ENCODE assay signal across 16 cellular contexts in genomic region chr1:155018617-155019348, GRCh38. TPM values are rescaled to one million over a fixed set of nuclear protein-coding genes. Genes with fewer than 3 reads are reported as not detected.
A peak's percentile ranks its signal among the peaks of the same experiment; 100 is the strongest.
DNase-seq lines count a peak whose midpoint lies in the region; ATAC-seq, FAIRE-seq and TF ChIP-seq lines count a peak whose summit lies in the region.
"Had no signal": no experiment of that assay in that cellular context is flagged by ENCODE, and none has a peak within 500 bp of the region (broad histone marks: within the 10 kb centered on the region; RNA-seq: fewer than 3 reads in every experiment).

No MANE protein-coding gene starts in this region.

- peaks cover 7 to 10% of the 10 kb centered on the region in 2 donors for H3K36me3 Mint-ChIP-seq in activated naive CD4-positive, alpha-beta T cell treated with anti-CD3 and anti-CD28 coated beads, Interleukin-2, amount 50 U/mL, for 72 hours
- H3K36me3 Mint-ChIP-seq in nephron progenitor cell (ENCODE audit: low read depth) = no peaks in the 10 kb centered on the region
- H3K36me3 Mint-ChIP-seq in activated naive CD8-positive, alpha-beta T cell treated with anti-CD3 and anti-CD28 coated beads, Interleukin-2, amount 50 U/mL, for 24 hours (ENCODE audit: low read depth) = no peaks in the 10 kb centered on the region

- TF ChIP-seq POLR2A in A549 (IDR thresholded peaks at IDR 0.05; ENCODE audit: low read length) = no peak

- FAIRE-seq in A549 (lab: Jason Lieb, UNC) = no peak
- FAIRE-seq: bronchial epithelial cell had no signal

- WGBS in A549 (ENCODE audit: missing lambda C conversion rate) = 80% methylated on average over 8 of the region's 8 CpGs

- TF ChIP-seq CTCF in A549 (IDR thresholded peaks at IDR 0.05) (no peak), nephron progenitor cell (IDR thresholded peaks at IDR 0.05) (no peak)

- peak overlapping the region; percentile 53 to 76 for H3K27ac Mint-ChIP-seq in activated naive CD4-positive, alpha-beta T cell treated with anti-CD3 and anti-CD28 coated beads, Interleukin-2, amount 50 U/mL, for 72 hours
- peak overlapping the region; percentile 33 for H3K27ac Mint-ChIP-seq in nephron progenitor cell
- H3K27ac Mint-ChIP-seq in activated naive CD8-positive, alpha-beta T cell treated with anti-CD3 and anti-CD28 coated beads, Interleukin-2, amount 50 U/mL, for 24 hours = no peak overlapping the region
- H3K27ac Mint-ChIP-seq: activated T-cell treated with anti-CD3 and anti-CD28 coated beads, Interleukin-2, amount 50 U/mL, for 72 hours had no signal

- POLR2A ChIA-PET in A549 (lab: Yijun Ruan, JAX) = no interaction called here

- peaks cover 40% of the 10 kb centered on the region for H3K4me1 Mint-ChIP-seq in nephron progenitor cell
- H3K4me1 Mint-ChIP-seq in activated naive CD8-positive, alpha-beta T cell treated with anti-CD3 and anti-CD28 coated beads, Interleukin-2, amount 50 U/mL, for 24 hours = peaks cover 43% of the 10 kb centered on the region

- H3K9me3 Mint-ChIP-seq in activated naive CD4-positive, alpha-beta T cell treated with anti-CD3 and anti-CD28 coated beads, Interleukin-2, amount 50 U/mL, for 72 hours = no peaks in the 10 kb centered on the region
- no peaks in the 10 kb centered on the region for H3K9me3 Mint-ChIP-seq in nephron progenitor cell
- no peaks in the 10 kb centered on the region for H3K9me3 Mint-ChIP-seq in activated naive CD8-positive, alpha-beta T cell treated with anti-CD3 and anti-CD28 coated beads, Interleukin-2, amount 50 U/mL, for 24 hours
- H3K9me3 Mint-ChIP-seq: activated T-cell treated with anti-CD3 and anti-CD28 coated beads, Interleukin-2, amount 50 U/mL, for 72 hours had no signal

- peaks cover 74% of the 10 kb centered on the region for H3K4me1 ChIP-seq in A549

- H3K4me2 ChIP-seq in A549 = peak overlapping the region; percentile 76; the same call in 2 of the 3 replicates

- CTCF ChIA-PET in A549 (lab: Yijun Ruan, JAX) = interaction anchor here (0.8 to 2.3 kb wide), 2 partner anchors 66 to 276 kb away, joined by 3 to 10 read pairs; no protein-coding TSS in a partner anchor

- TF ChIP-seq RAD21 in A549 (conservative IDR thresholded peaks at IDR 0.05 in 1 of 2, IDR thresholded peaks at IDR 0.05 in 1 of 2) = no peak

- peaks cover 6% of the 10 kb centered on the region for H3K27me3 Mint-ChIP-seq in nephron progenitor cell (ENCODE audit: low read depth, poor library complexity)
- H3K27me3 Mint-ChIP-seq in activated naive CD8-positive, alpha-beta T cell treated with anti-CD3 and anti-CD28 coated beads, Interleukin-2, amount 50 U/mL, for 24 hours = no peaks in the 10 kb centered on the region

- H3K4me3 Mint-ChIP-seq in nephron progenitor cell = no peak overlapping the region
- H3K4me3 Mint-ChIP-seq in activated naive CD8-positive, alpha-beta T cell treated with anti-CD3 and anti-CD28 coated beads, Interleukin-2, amount 50 U/mL, for 24 hours = no peak overlapping the region

- no peak for DNase-seq in A549 (ENCODE audit: low read depth in 1 of 2, low spot score in 1 of 2)
- DNase-seq in EL = peak; percentile 53
- DNase-seq in activated naive CD4-positive, alpha-beta T cell treated with anti-CD3 and anti-CD28 coated beads, Interleukin-2, amount 50 U/mL, for 72 hours (ENCODE audit: low spot score in 2 of 2) = no peak
- no peak for DNase-seq in nephron progenitor cell
- no peak for DNase-seq in activated naive CD8-positive, alpha-beta T cell treated with anti-CD3 and anti-CD28 coated beads, Interleukin-2, amount 50 U/mL, for 24 hours
- no peak for DNase-seq in Ammon's horn (ENCODE audit: low spot score)
- DNase-seq in NCI-H446 treated with DMSO at 0.1 percent for 48 hours (lab: John Stamatoyannopoulos, UW) = no peak
- DNase-seq: activated T-cell treated with anti-CD3 and anti-CD28 coated beads, Interleukin-2, amount 50 U/mL, for 72 hours; hypothalamus; NCI-H1092 treated with DMSO at 0.1 percent for 48 hours; NCI-H510A; stimulated activated naive CD4-positive, alpha-beta T cell had no signal

- TF ChIP-seq EP300 in A549 (IDR thresholded peaks at IDR 0.05) = no peak

- H3K27ac ChIP-seq in A549 = peak overlapping the region; percentile 96 to 99

- ATAC-seq in A549 (no peak), HG03378 (IDR thresholded peaks at IDR 0.05; ENCODE audit: unreplicated experiment) (no peak)
- no peak for ATAC-seq in activated naive CD4-positive, alpha-beta T cell treated with anti-CD3 and anti-CD28 coated beads, Interleukin-2, amount 50 U/mL, for 72 hours
- ATAC-seq in activated naive CD8-positive, alpha-beta T cell treated with anti-CD3 and anti-CD28 coated beads, Interleukin-2, amount 50 U/mL, for 24 hours = no peak
- ATAC-seq: activated T-cell treated with anti-CD3 and anti-CD28 coated beads, Interleukin-2, amount 50 U/mL, for 72 hours had no signal

- no peak overlapping the region for H3K4me3 ChIP-seq in A549

- H3K9me3 ChIP-seq in A549 = no peaks in the 10 kb centered on the region

TF ChIP-seq in A549, 52 proteins besides CTCF, POLR2A, EP300 and RAD21:
- peak; percentile 25 for TF ChIP-seq MAFK (IDR thresholded peaks at IDR 0.05; ENCODE audit: partially characterized antibody)
- TF ChIP-seq JUN (IDR thresholded peaks at IDR 0.05) = no peak

RNA-seq across cellular contexts. Expression of gene DCST2, which starts 14.8 kb away (rescaled TPM):
- polyA plus RNA-seq in A549 (2011; rRNA removed) (1.0 and 1.5 TPM in 2 replicates), A549 (2017; fragmentation: RNase III; extraction: RNeasy Plus Mini Kit Qiagen cat#74134 plus additional on column Dnase treatment) (0.23 to 0.46 TPM (median 0.43 TPM) in 3 replicates)
- 0.63 and 0.76 TPM in 2 replicates for polyA plus RNA-seq in A549 (2012; cell fraction: cytosol; rRNA removed)
- polyA plus RNA-seq in A549 (2012; cell fraction: nucleus; rRNA removed) = 6.2 and 11.1 TPM in 2 replicates
- 0.73 and 0.83 TPM in 2 replicates for polyA minus RNA-seq in A549 (2011; rRNA and poly(A)+ RNA removed)
- 1 to 10 TPM; 1.5 to 1.8 TPM for total RNA-seq in activated naive CD4-positive, alpha-beta T cell treated with anti-CD3 and anti-CD28 coated beads, Interleukin-2, amount 50 U/mL, for 72 hours

RNA-seq across cellular contexts. Expression of gene DCST1, which starts 14.8 kb away (rescaled TPM):
- polyA plus RNA-seq in A549 (2011; rRNA removed) (0.06 TPM in 1 of 2 replicates, not detected in the other), A549 (2017; fragmentation: RNase III; extraction: RNeasy Plus Mini Kit Qiagen cat#74134 plus additional on column Dnase treatment) (not detected in 3 replicates)
- 0.03 and 0.04 TPM in 2 replicates for polyA plus RNA-seq in A549 (2012; cell fraction: cytosol; rRNA removed)
- 0.08 TPM in 1 of 2 replicates, not detected in the other for polyA plus RNA-seq in A549 (2012; cell fraction: nucleus; rRNA removed)
- 0.25 TPM in 1 of 2 replicates, not detected in the other for polyA minus RNA-seq in A549 (2011; rRNA and poly(A)+ RNA removed)
- under 1 TPM in 1 of 2 donors, not detected in 1; 0.34 TPM for total RNA-seq in activated naive CD4-positive, alpha-beta T cell treated with anti-CD3 and anti-CD28 coated beads, Interleukin-2, amount 50 U/mL, for 72 hours
- total RNA-seq: bronchial epithelial cell, lung microvascular endothelial cell, posterior vena cava had no signal

RNA-seq across cellular contexts. Expression of gene ZBTB7B, which starts 16.2 kb away (rescaled TPM):
- polyA plus RNA-seq in A549 (2011; rRNA removed) = 20.5 and 20.8 TPM in 2 replicates
- polyA plus RNA-seq in A549 (2012; cell fraction: cytosol; rRNA removed) = 28.8 and 32.2 TPM in 2 replicates
- 60.8 and 82.4 TPM in 2 replicates for polyA plus RNA-seq in A549 (2012; cell fraction: nucleus; rRNA removed)
- polyA plus RNA-seq in A549 (2017; fragmentation: RNase III; extraction: RNeasy Plus Mini Kit Qiagen cat#74134 plus additional on column Dnase treatment) = 24.7 to 30.7 TPM (median 29.0 TPM) in 3 replicates
- 25.1 and 30.3 TPM in 2 replicates for polyA minus RNA-seq in A549 (2011; rRNA and poly(A)+ RNA removed)
- total RNA-seq in activated naive CD4-positive, alpha-beta T cell treated with anti-CD3 and anti-CD28 coated beads, Interleukin-2, amount 50 U/mL, for 72 hours = 100 to 1,000 TPM in 1 of 2 donors, 10 to 100 TPM in 1; 97.4 to 184 TPM

RNA-seq across cellular contexts. Expression of gene LENEP, which starts 25.4 kb away (rescaled TPM):
- polyA plus RNA-seq in A549 (2011; rRNA removed) (0.32 TPM in 1 of 2 replicates, not detected in the other), A549 (2017; fragmentation: RNase III; extraction: RNeasy Plus Mini Kit Qiagen cat#74134 plus additional on column Dnase treatment) (not detected in 3 replicates)
- polyA plus RNA-seq in A549 (2012; cell fraction: cytosol; rRNA removed) = 0.09 TPM in 1 of 2 replicates, not detected in the other
- 0.55 and 0.58 TPM in 2 replicates for polyA plus RNA-seq in A549 (2012; cell fraction: nucleus; rRNA removed)
- polyA minus RNA-seq in A549 (2011; rRNA and poly(A)+ RNA removed) = 1.9 and 5.0 TPM in 2 replicates
- total RNA-seq in activated naive CD4-positive, alpha-beta T cell treated with anti-CD3 and anti-CD28 coated beads, Interleukin-2, amount 50 U/mL, for 72 hours = under 1 TPM; 0.66 to 0.68 TPM
- total RNA-seq: bronchial epithelial cell, posterior vena cava had no signal

RNA-seq across cellular contexts. Expression of gene ADAM15, which starts 32.3 kb away (rescaled TPM):
- polyA plus RNA-seq in A549 (2011; rRNA removed) = 25.6 and 33.6 TPM in 2 replicates
- polyA plus RNA-seq in A549 (2012; cell fraction: cytosol; rRNA removed) = 48.4 and 71.3 TPM in 2 replicates
- 165 and 205 TPM in 2 replicates for polyA plus RNA-seq in A549 (2012; cell fraction: nucleus; rRNA removed)
- 33.0 to 35.2 TPM (median 34.2 TPM) in 3 replicates for polyA plus RNA-seq in A549 (2017; fragmentation: RNase III; extraction: RNeasy Plus Mini Kit Qiagen cat#74134 plus additional on column Dnase treatment)
- polyA minus RNA-seq in A549 (2011; rRNA and poly(A)+ RNA removed) = 66.5 and 71.0 TPM in 2 replicates
- total RNA-seq in activated naive CD4-positive, alpha-beta T cell treated with anti-CD3 and anti-CD28 coated beads, Interleukin-2, amount 50 U/mL, for 72 hours = 10 to 100 TPM; 49.9 to 52.8 TPM
